8 cellular contexts compared by ENCODE assay signal in genomic region chr14:77580964-77581505, GRCh38. TPM values are rescaled to one million over a fixed set of nuclear protein-coding genes. Genes with fewer than 3 reads are reported as not detected.
DNase-seq lines count a peak whose midpoint lies in the region; ATAC-seq and TF ChIP-seq lines count a peak whose summit lies in the region.

No MANE protein-coding gene starts in this region.

- no peaks in the 10 kb centered on the region for H3K9me3 Mint-ChIP-seq in chondrocyte (ENCODE audit: low read depth)

- peaks cover 32% of the 10 kb centered on the region for H3K4me1 Mint-ChIP-seq in chondrocyte (ENCODE audit: low read depth)

- no peak for DNase-seq in Right ventricle myocardium superior
- no peak for DNase-seq in cardiac septum (ENCODE audit: low spot score)
- peak; percentile 31 for DNase-seq in NCI-H2171 (lab: John Stamatoyannopoulos, UW)
- DNase-seq in chondrocyte (ENCODE audit: low spot score) = no peak
- DNase-seq in omental fat pad (ENCODE audit: low spot score) = no peak
- DNase-seq in medulla oblongata (ENCODE audit: extremely low spot score) = no peak

- no peaks in the 10 kb centered on the region for H3K4me1 ChIP-seq in rectal smooth muscle tissue (ENCODE audit: control insufficient read depth, insufficient read depth, low read length)

- H3K27me3 Mint-ChIP-seq in chondrocyte (ENCODE audit: low read depth) = no peaks in the 10 kb centered on the region

- H3K27ac ChIP-seq in rectal smooth muscle tissue (ENCODE audit: low read depth, low read length) = no peak overlapping the region

- ATAC-seq in Right ventricle myocardium superior (ENCODE audit: poor library complexity) (peak; percentile 28), HG02759 (IDR thresholded peaks at IDR 0.05; ENCODE audit: unreplicated experiment) (peak; percentile 93), omental fat pad (ENCODE audit: low FRiP score) (no peak)

- peak overlapping the region; percentile 88 for H3K27ac Mint-ChIP-seq in chondrocyte (ENCODE audit: unreplicated experiment)

- peak overlapping the region; percentile 47 for H3K4me3 Mint-ChIP-seq in chondrocyte (ENCODE audit: unreplicated experiment)

- no peaks in the 10 kb centered on the region for H3K27me3 ChIP-seq in rectal smooth muscle tissue (ENCODE audit: control insufficient read depth, insufficient read depth, low read length)

- intact Hi-C loops in Right ventricle myocardium superior (cut with DNase I) (no loop called here), cardiac septum (cut with DNase I) (no loop called here)

- no peaks in the 10 kb centered on the region for H3K36me3 ChIP-seq in rectal smooth muscle tissue (ENCODE audit: control insufficient read depth, insufficient read depth, low read length)

- no peak overlapping the region for H3K9ac ChIP-seq in rectal smooth muscle tissue (ENCODE audit: low read length)

- peak overlapping the region; percentile 13 for H3K4me3 ChIP-seq in rectal smooth muscle tissue (ENCODE audit: low read length)

- H3K36me3 Mint-ChIP-seq in chondrocyte (ENCODE audit: low read depth) = peaks cover 3% of the 10 kb centered on the region

- TF ChIP-seq CTCF in chondrocyte (IDR thresholded peaks at IDR 0.05) (no peak), omental fat pad (IDR thresholded peaks at IDR 0.05) (no peak)

RNA-seq across cellular contexts. Expression of gene SPTLC2, which starts 35.4 kb away (rescaled TPM):
- total RNA-seq in Right ventricle myocardium superior = 10.2 TPM
- total RNA-seq in cardiac septum = 13.5 TPM
- 25.3 to 30.1 TPM (median 29.1 TPM) in 3 replicates for total RNA-seq in chondrocyte
- 10 to 100 TPM; 23.5 to 73.6 (median 52.3) TPM for total RNA-seq in omental fat pad
